In genomic region chr22:20659258-20659657, GRCh38 we compare ENCODE assay signal across 28 cellular contexts.
"Had no signal": no experiment of that assay in that cellular context is flagged by ENCODE, and none has a peak within 500 bp of the region (broad histone marks: within the 10 kb centered on the region; RNA-seq: fewer than 3 reads in every experiment).

No MANE protein-coding gene starts in this region.

- H3K27ac Mint-ChIP-seq: stimulated activated effector memory CD8-positive, alpha-beta T cell treated with anti-CD3 and anti-CD28 coated beads, Interleukin-12 subunit alpha, Interleukin-12 subunit beta, amount 100 ng/mL, for 72 hours; stimulated activated memory B cell treated with anti-CD40 and anti-IgM and Interleukin-4, amounts not matched to agents 10 μg/mL and 1 μg/mL and 100 μg/mL, for 72 hours; stimulated activated naive B cell treated with anti-CD40 and anti-IgM and Interleukin-4, amounts not matched to agents 10 μg/mL and 1 μg/mL and 100 μg/mL, for 72 hours; stimulated activated naive CD8-positive, alpha-beta T cell treated with anti-CD3 and anti-CD28 coated beads, Interleukin-15, amount 100 ng/mL, for 72 hours; stimulated activated naive CD8-positive, alpha-beta T cell treated with anti-CD3 and anti-CD28 coated beads, Interleukin-15, Interleukin-2, amounts not matched to agents 100 ng/mL and 50 ng/mL, for 24 hours; type B pancreatic cell had no signal

- H3K4me1 Mint-ChIP-seq: stimulated activated effector memory CD8-positive, alpha-beta T cell treated with anti-CD3 and anti-CD28 coated beads, Interleukin-12 subunit alpha, Interleukin-12 subunit beta, amount 100 ng/mL, for 72 hours; stimulated activated memory B cell treated with anti-CD40 and anti-IgM and Interleukin-4, amounts not matched to agents 10 μg/mL and 1 μg/mL and 100 μg/mL, for 72 hours; stimulated activated naive B cell treated with anti-CD40 and anti-IgM and Interleukin-4, amounts not matched to agents 10 μg/mL and 1 μg/mL and 100 μg/mL, for 72 hours; stimulated activated naive CD8-positive, alpha-beta T cell treated with anti-CD3 and anti-CD28 coated beads, Interleukin-15, amount 100 ng/mL, for 72 hours had no signal

- H3K4me1 ChIP-seq: stomach, suprapubic skin, testis, tibial artery, tibial nerve, transverse colon, upper lobe of right lung, uterus, vagina had no signal

- H3K27me3 ChIP-seq: testis, thyroid gland, tibial nerve, upper lobe of left lung, upper lobe of right lung, vagina had no signal

- H3K4me3 ChIP-seq: stomach, suprapubic skin, testis, thoracic aorta, thyroid gland, tibial artery, tibial nerve, transverse colon, upper lobe of left lung, upper lobe of right lung, uterus, vagina had no signal

- H3K4me3 Mint-ChIP-seq: stimulated activated effector memory CD8-positive, alpha-beta T cell treated with anti-CD3 and anti-CD28 coated beads, Interleukin-12 subunit alpha, Interleukin-12 subunit beta, amount 100 ng/mL, for 72 hours; stimulated activated memory B cell treated with anti-CD40 and anti-IgM and Interleukin-4, amounts not matched to agents 10 μg/mL and 1 μg/mL and 100 μg/mL, for 72 hours; stimulated activated naive B cell treated with anti-CD40 and anti-IgM and Interleukin-4, amounts not matched to agents 10 μg/mL and 1 μg/mL and 100 μg/mL, for 72 hours; stimulated activated naive CD8-positive, alpha-beta T cell treated with anti-CD3 and anti-CD28 coated beads, Interleukin-15, amount 100 ng/mL, for 72 hours; stimulated activated naive CD8-positive, alpha-beta T cell treated with anti-CD3 and anti-CD28 coated beads, Interleukin-15, Interleukin-2, amounts not matched to agents 100 ng/mL and 50 ng/mL, for 24 hours; type B pancreatic cell had no signal

- H3K36me3 ChIP-seq: stomach, suprapubic skin, thoracic aorta, thyroid gland, tibial artery, tibial nerve, transverse colon, upper lobe of left lung, upper lobe of right lung, uterus, vagina had no signal

- H3K36me3 Mint-ChIP-seq: stimulated activated effector memory CD8-positive, alpha-beta T cell treated with anti-CD3 and anti-CD28 coated beads, Interleukin-12 subunit alpha, Interleukin-12 subunit beta, amount 100 ng/mL, for 72 hours; type B pancreatic cell had no signal

- H3K27ac ChIP-seq: stomach, suprapubic skin, testis, thoracic aorta, thyroid gland, tibial artery, tibial nerve, transverse colon, upper lobe of left lung, upper lobe of right lung, uterus, vagina had no signal

- H3K9me3 Mint-ChIP-seq: type B pancreatic cell had no signal

- DNase-seq: stimulated activated CD4-positive, alpha-beta T cell treated with anti-CD3 and anti-CD28 coated beads, Interleukin-2, amount 100 ng/mL, for 48 hours; stimulated activated CD4-positive, alpha-beta T cell treated with anti-CD3 and anti-CD28 coated beads, Interleukin-4, amount 100 ng/mL, for 1 hour; stimulated activated CD4-positive, alpha-beta T cell treated with anti-CD3 and anti-CD28 coated beads, Interleukin-4, amount 100 ng/mL, for 24 hours; stimulated activated CD4-positive, alpha-beta T cell treated with anti-CD3 and anti-CD28 coated beads, Interleukin-4, amount 100 ng/mL, for 4 hours; stimulated activated CD8-positive, alpha-beta memory T cell treated with anti-CD3 and anti-CD28 coated beads, Interleukin-4, amount 100 ng/mL, for 48 hours; stimulated activated naive B cell treated with anti-CD40 and anti-IgM and Interleukin-4, amounts not matched to agents 10 μg/mL and 1 μg/mL and 100 μg/mL, for 72 hours; stimulated activated naive CD4-positive, alpha-beta T cell; stimulated activated naive CD4-positive, alpha-beta T cell treated with Interleukin-2 at 50 U/mL for 16 hours; stimulated activated naive CD8-positive, alpha-beta T cell treated with anti-CD3 and anti-CD28 coated beads, Interleukin-15, amount 100 ng/mL, for 72 hours; stimulated activated naive CD8-positive, alpha-beta T cell treated with anti-CD3 and anti-CD28 coated beads, Interleukin-15, Interleukin-2, amounts not matched to agents 100 U/mL and 50 U/mL, for 24 hours; stomach; substantia nigra; thyroid gland; tibial artery; transverse colon; trophoblast cell; upper lobe of left lung; upper lobe of right lung; uterus had no signal

- H3K9me3 ChIP-seq: suprapubic skin, testis, thoracic aorta, thyroid gland, transverse colon, upper lobe of left lung, upper lobe of right lung, uterus, vagina had no signal

- ATAC-seq: stimulated activated effector memory CD8-positive, alpha-beta T cell treated with anti-CD3 and anti-CD28 coated beads, Interleukin-12 subunit alpha, Interleukin-12 subunit beta, amount 100 ng/mL, for 72 hours; stimulated activated memory B cell treated with anti-CD40 and anti-IgM and Interleukin-4, amounts not matched to agents 10 μg/mL and 1 μg/mL and 100 μg/mL, for 72 hours; stimulated activated naive B cell treated with anti-CD40 and anti-IgM and Interleukin-4, amounts not matched to agents 10 μg/mL and 1 μg/mL and 100 μg/mL, for 72 hours; stimulated activated naive CD8-positive, alpha-beta T cell treated with anti-CD3 and anti-CD28 coated beads, Interleukin-15, amount 100 ng/mL, for 72 hours; stimulated activated naive CD8-positive, alpha-beta T cell treated with anti-CD3 and anti-CD28 coated beads, Interleukin-15, Interleukin-2, amounts not matched to agents 100 U/mL and 50 U/mL, for 24 hours; upper lobe of right lung had no signal
